ENCODE assay signal across 1 cellular context in the genomic region with DNA sequence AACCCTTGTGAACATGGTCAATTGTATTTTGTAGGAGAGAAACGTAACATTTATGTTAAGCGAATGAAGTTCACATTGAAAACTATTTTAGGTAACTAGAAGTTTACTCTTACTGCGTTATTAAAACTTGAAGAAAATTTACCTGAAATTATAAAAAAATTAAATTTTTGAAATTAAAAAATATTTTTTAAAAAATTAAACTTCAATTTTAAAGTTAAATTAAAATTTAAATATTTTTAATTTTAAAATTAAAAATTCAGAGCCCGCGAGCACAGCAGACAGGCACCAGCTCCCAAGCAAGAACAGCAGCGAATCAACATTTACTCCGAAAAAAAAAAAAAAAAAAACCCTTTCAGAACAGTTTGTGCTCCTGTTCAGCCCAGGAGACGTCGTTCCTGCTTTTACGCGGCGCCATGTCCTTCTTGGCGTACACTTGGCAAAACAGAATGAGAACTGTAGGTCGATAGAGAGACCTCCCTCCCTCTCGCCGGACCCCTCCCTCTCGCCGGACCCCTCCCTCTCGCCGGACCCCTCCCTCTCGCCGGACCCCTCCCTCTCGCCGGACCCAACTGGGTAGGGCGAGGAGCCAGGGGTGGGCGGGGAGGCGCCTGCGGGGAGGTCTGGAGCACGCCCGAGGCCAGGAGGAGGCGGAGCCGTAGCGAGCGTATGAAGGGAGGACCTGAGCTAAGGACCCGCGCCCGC.
A peak's percentile ranks its signal among the peaks of the same experiment; 100 is the strongest.
TF ChIP-seq lines count a peak whose summit lies in the region.

No MANE protein-coding gene starts in this region.

TF ChIP-seq in K562, 482 proteins besides CTCF, POLR2A, EP300 and RAD21 (continued from another document):
- TF ChIP-seq, protein P1, sequence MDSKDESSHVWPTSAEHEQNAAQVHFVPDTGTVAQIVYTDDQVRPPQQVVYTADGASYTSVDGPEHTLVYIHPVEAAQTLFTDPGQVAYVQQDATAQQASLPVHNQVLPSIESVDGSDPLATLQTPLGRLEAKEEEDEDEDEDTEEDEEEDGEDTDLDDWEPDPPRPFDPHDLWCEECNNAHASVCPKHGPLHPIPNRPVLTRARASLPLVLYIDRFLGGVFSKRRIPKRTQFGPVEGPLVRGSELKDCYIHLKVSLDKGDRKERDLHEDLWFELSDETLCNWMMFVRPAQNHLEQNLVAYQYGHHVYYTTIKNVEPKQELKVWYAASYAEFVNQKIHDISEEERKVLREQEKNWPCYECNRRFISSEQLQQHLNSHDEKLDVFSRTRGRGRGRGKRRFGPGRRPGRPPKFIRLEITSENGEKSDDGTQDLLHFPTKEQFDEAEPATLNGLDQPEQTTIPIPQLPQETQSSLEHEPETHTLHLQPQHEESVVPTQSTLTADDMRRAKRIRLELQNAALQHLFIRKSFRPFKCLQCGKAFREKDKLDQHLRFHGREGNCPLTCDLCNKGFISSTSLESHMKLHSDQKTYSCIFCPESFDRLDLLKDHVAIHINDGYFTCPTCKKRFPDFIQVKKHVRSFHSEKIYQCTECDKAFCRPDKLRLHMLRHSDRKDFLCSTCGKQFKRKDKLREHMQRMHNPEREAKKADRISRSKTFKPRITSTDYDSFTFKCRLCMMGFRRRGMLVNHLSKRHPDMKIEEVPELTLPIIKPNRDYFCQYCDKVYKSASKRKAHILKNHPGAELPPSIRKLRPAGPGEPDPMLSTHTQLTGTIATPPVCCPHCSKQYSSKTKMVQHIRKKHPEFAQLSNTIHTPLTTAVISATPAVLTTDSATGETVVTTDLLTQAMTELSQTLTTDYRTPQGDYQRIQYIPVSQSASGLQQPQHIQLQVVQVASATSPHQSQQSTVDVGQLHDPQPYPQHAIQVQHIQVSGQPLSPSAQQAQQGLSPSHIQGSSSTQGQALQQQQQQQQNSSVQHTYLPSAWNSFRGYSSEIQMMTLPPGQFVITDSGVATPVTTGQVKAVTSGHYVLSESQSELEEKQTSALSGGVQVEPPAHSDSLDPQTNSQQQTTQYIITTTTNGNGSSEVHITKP (IDR thresholded peaks at IDR 0.05; ENCODE audit: partially characterized antibody): peak; percentile 49
- TF ChIP-seq YY1 (IDR thresholded peaks at IDR 0.05; ENCODE audit: borderline replicate concordance in 1 of 3, control insufficient read depth in 1 of 3, extremely low read depth in 1 of 3, insufficient read depth in 3 of 3, insufficient read length in 1 of 3, insufficient replicate concordance in 2 of 3, low read depth in 1 of 3, low read length in 2 of 3) (peak in 1 of 3 experiments; percentile 41), POLR2G (IDR thresholded peaks at IDR 0.05; ENCODE audit: low read depth, low read length) (0 out of 2 replicates have a peak, but pooled peaks have one; percentile 28)
- TF ChIP-seq, protein P2, sequence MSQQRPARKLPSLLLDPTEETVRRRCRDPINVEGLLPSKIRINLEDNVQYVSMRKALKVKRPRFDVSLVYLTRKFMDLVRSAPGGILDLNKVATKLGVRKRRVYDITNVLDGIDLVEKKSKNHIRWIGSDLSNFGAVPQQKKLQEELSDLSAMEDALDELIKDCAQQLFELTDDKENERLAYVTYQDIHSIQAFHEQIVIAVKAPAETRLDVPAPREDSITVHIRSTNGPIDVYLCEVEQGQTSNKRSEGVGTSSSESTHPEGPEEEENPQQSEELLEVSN (IDR thresholded peaks at IDR 0.05; ENCODE audit: borderline replicate concordance in 1 of 2, extremely low read depth in 1 of 2, insufficient read depth in 1 of 2, insufficient read length in 1 of 2, low read depth in 1 of 2, low read length in 1 of 2, poor library complexity in 1 of 2, severe bottlenecking in 1 of 2): peak in 1 of 2 experiments; percentile 6
